In the genomic region with DNA sequence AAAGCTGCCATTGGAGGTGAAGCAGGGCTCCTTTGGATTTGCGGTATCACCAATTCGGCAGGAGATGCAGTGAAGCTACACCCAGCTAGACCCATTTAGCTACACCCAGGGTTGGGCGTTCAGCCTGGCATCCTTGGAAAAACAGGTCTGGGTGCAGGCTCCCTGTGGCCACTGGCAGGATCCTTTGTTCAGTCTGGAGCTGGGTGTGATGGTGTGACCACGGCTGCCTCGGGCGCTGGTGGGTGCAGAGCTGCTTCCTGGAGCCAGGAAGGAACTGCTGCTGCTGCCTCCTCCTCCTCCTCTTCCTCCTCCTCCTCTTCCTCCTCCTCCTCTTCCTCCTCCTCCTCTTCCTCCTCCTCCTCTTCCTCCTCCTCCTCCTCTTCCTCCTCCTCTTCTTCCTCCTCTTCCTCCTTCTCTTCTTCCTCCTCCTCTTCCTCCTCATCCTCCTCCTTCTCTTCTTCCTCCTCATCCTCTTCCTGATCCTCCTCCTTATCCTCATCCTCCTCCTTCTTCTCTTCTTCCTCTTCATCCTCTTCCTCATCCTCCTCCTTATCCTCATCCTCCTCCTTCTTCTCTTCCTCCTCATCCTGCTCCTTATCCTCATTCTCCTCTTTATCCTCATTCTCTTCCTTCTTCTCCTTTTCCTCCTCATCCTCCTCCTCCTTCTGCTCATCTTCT, we compare ENCODE assay signal across 1 cellular context.
TF ChIP-seq lines count a peak whose summit lies in the region.

No MANE protein-coding gene starts in this region.

TF ChIP-seq in HEK293, 187 proteins besides CTCF, POLR2A, EP300 and RAD21 (continued from another document):
- TF ChIP-seq ZFHX2 (tag by site-specific recombination; conservative IDR thresholded peaks at IDR 0.05), result peak; percentile 51; the same call in 1 of the 2 replicates
- TF ChIP-seq ZNF366 (tag by site-specific recombination; conservative IDR thresholded peaks at IDR 0.05), result peak; percentile 61; the same call in 1 of the 2 replicates
